In genomic region chr12:56224102-56224701, GRCh38 we compare ENCODE assay signal across 8 cellular contexts. TPM values are rescaled to one million over a fixed set of nuclear protein-coding genes. Genes with fewer than 3 reads are reported as not detected.
DNase-seq lines count a peak whose midpoint lies in the region; ATAC-seq and TF ChIP-seq lines count a peak whose summit lies in the region.

Gene NABP2 (plus strand): TSS chr12:56224342. CDS start chr12:56224857, 515 bp downstream.

- peak; percentile 70 to 86 (median 79) for ATAC-seq in natural killer cell

- peak within 1 kb of the TSS; percentile 100 for H3K27ac Mint-ChIP-seq in natural killer cell

- H3K4me3 ChIP-seq in fibroblast of mammary gland (ENCODE audit: control insufficient read depth, low read depth, low read length): peak within 1 kb of the TSS; percentile 78

- H3K27me3 Mint-ChIP-seq in natural killer cell (ENCODE audit: low read depth in 2 of 2): no peaks in the 10 kb centered on the region

- H3K4me1 Mint-ChIP-seq in natural killer cell: peaks cover 48 to 53% of the 10 kb centered on the region in 2 donors

- TF ChIP-seq POLR2A in Raji (IDR thresholded peaks at IDR 0.05; ENCODE audit: insufficient read depth, low read depth, low read length): peak; percentile 65

- H3K36me3 Mint-ChIP-seq in natural killer cell: no peaks in the 10 kb centered on the region

- intact Hi-C loops in natural killer cell (cut with micrococcal nuclease): loop anchor here (5.0 to 10.0 kb wide), 3 partner anchors 33 to 252 kb away; partner anchors contain the start of genes ANKRD52, RAB5B and RPS26

- TF ChIP-seq CTCF in LNCAP (IDR thresholded peaks at IDR 0.05): peak; percentile 96; the same call in 1 of the 2 replicates
- TF ChIP-seq CTCF in fibroblast of mammary gland (conservative IDR thresholded peaks at IDR 0.05; ENCODE audit: control insufficient read depth, insufficient read depth, low read depth, low read length): peak; percentile 72
- TF ChIP-seq CTCF in natural killer cell (IDR thresholded peaks at IDR 0.05): peak; percentile 91

- H3K4me3 Mint-ChIP-seq in natural killer cell: peak within 1 kb of the TSS; percentile 92

- no peaks in the 10 kb centered on the region for H3K9me3 Mint-ChIP-seq in natural killer cell

- DNase-seq in ELR (ENCODE audit: low read depth): peak; percentile 99
- peak; percentile 84 for DNase-seq in GOT3 (lab: John Stamatoyannopoulos, UW)
- peak; percentile 93 for DNase-seq in activated T-helper 9 cell treated with anti-CD3 and anti-CD28 coated beads, Interleukin-2, amount 50 U/mL, for 16 hours (ENCODE audit: low read depth)
- peak; percentile 96 for DNase-seq in fibroblast of mammary gland (ENCODE audit: low read depth)
- peak; percentile 85 for DNase-seq in natural killer cell
- DNase-seq in stimulated activated naive CD4-positive, alpha-beta T cell treated with Interleukin-2 at 50 U/mL for 16 hours (lab: John Stamatoyannopoulos, UW): peak; percentile 94

RNA-seq across cellular contexts. Expression of gene NABP2, which starts in this region (rescaled TPM):
- total RNA-seq in natural killer cell: 10 to 100 TPM; 21.6 to 23.4 (median 22.6) TPM

Comparison
In these comparisons a context has a peak if more than half of its experiments do, and no peak if none do; other contexts are left out.
1. Peak in every context shown above with its lines: DNase-seq, ATAC-seq and H3K4me3 ChIP-seq.